In genomic region chr5:78795757-78796156, GRCh38 we compare ENCODE assay signal across 13 cellular contexts.
A peak's percentile ranks its signal among the peaks of the same experiment; 100 is the strongest.
DNase-seq lines count a peak whose midpoint lies in the region; ATAC-seq, FAIRE-seq and TF ChIP-seq lines count a peak whose summit lies in the region.
"Had no signal": no experiment of that assay in that cellular context is flagged by ENCODE, and none has a peak within 500 bp of the region (broad histone marks: within the 10 kb centered on the region; RNA-seq: fewer than 3 reads in every experiment).

No MANE protein-coding gene starts in this region.

- H4K20me1 ChIP-seq in hepatocyte (ENCODE audit: insufficient read depth, poor library complexity, severe bottlenecking) = no peaks in the 10 kb centered on the region

- DNase-seq in A549 (ENCODE audit: low read depth in 1 of 2, low spot score in 1 of 2) (peak; percentile 62 to 66), SW480 (ENCODE audit: low spot score) (peak; percentile 89), hepatocyte (ENCODE audit: low spot score) (peak; percentile 25), SIG-M5 (lab: John Stamatoyannopoulos, UW) (no peak), nephron progenitor cell (no peak), hippocampal formation (lab: John Stamatoyannopoulos, UW) (no peak)
- DNase-seq in natural killer cell treated with Interleukin-12 subunit alpha and Interleukin-12 subunit beta and Interleukin-15 and Interleukin-18, amount 100 ng/mL, for 72 hours (ENCODE audit: low spot score) = no peak
- DNase-seq: amniotic stem cell; effector CD8-positive, alpha-beta T cell; mesendoderm; NCI-H1436 treated with DMSO at 0.1 percent for 48 hours had no signal

- H3K4me1 Mint-ChIP-seq in natural killer cell treated with Interleukin-12 subunit alpha and Interleukin-12 subunit beta and Interleukin-15 and Interleukin-18, amount 100 ng/mL, for 72 hours (ENCODE audit: low read depth in 2 of 2) = no peaks in the 10 kb centered on the region
- H3K4me1 Mint-ChIP-seq in nephron progenitor cell = peaks cover 26% of the 10 kb centered on the region

- FAIRE-seq in A549 (lab: Jason Lieb, UNC) = peak; percentile 87
- FAIRE-seq: GM18507 had no signal

- TF ChIP-seq CTCF in A549 (IDR thresholded peaks at IDR 0.05) = no peak
- TF ChIP-seq CTCF in hepatocyte (IDR thresholded peaks at IDR 0.05; ENCODE audit: poor library complexity) = no peak
- TF ChIP-seq CTCF in nephron progenitor cell (IDR thresholded peaks at IDR 0.05) = no peak

- H3K4me2 ChIP-seq in A549 (peak overlapping the region; percentile 65), hepatocyte (no peak overlapping the region)

- POLR2A ChIA-PET in A549 (lab: Yijun Ruan, JAX) = interaction anchor here (1.0 kb wide), 1 partner anchor 80 kb away, joined by 3 read pairs; no protein-coding TSS in a partner anchor

- no peaks in the 10 kb centered on the region for H3K9me2 ChIP-seq in hepatocyte (replicated peaks; ENCODE audit: insufficient read depth)

- H3K4me1 ChIP-seq in A549 (peaks cover 42% of the 10 kb centered on the region), hepatocyte (ENCODE audit: insufficient read depth) (peaks cover 18% of the 10 kb centered on the region)

- WGBS in A549 (ENCODE audit: missing lambda C conversion rate) = 9% methylated on average over 2 of the region's 2 CpGs
- WGBS in hepatocyte (ENCODE audit: low lambda C conversion rate, missing lambda C conversion rate) = 33% methylated on average over 2 of the region's 2 CpGs

- peaks cover 4% of the 10 kb centered on the region for H3K36me3 Mint-ChIP-seq in natural killer cell treated with Interleukin-12 subunit alpha and Interleukin-12 subunit beta and Interleukin-15 and Interleukin-18, amount 100 ng/mL, for 72 hours
- H3K36me3 Mint-ChIP-seq in nephron progenitor cell (ENCODE audit: low read depth) = peaks cover 17% of the 10 kb centered on the region

- no peaks in the 10 kb centered on the region for H3K27me3 Mint-ChIP-seq in natural killer cell treated with Interleukin-12 subunit alpha and Interleukin-12 subunit beta and Interleukin-15 and Interleukin-18, amount 100 ng/mL, for 72 hours
- peaks cover 3% of the 10 kb centered on the region for H3K27me3 Mint-ChIP-seq in nephron progenitor cell (ENCODE audit: low read depth, poor library complexity)

- TF ChIP-seq POLR2A in A549 (IDR thresholded peaks at IDR 0.05; ENCODE audit: low read length) = no peak

- H3K27ac ChIP-seq in A549 (peak overlapping the region; percentile 65 to 86), hepatocyte (peak overlapping the region; percentile 55)

- no peak overlapping the region for H3K4me3 Mint-ChIP-seq in natural killer cell treated with Interleukin-12 subunit alpha and Interleukin-12 subunit beta and Interleukin-15 and Interleukin-18, amount 100 ng/mL, for 72 hours
- H3K4me3 Mint-ChIP-seq in nephron progenitor cell = no peak overlapping the region

- H3K79me2 ChIP-seq in hepatocyte = no peaks in the 10 kb centered on the region

- no peak overlapping the region for H3K4me3 ChIP-seq in A549
- H3K4me3 ChIP-seq in hepatocyte = no peak overlapping the region

- H2AFZ ChIP-seq in hepatocyte = no peak overlapping the region

- H3K9me3 ChIP-seq in A549 (no peaks in the 10 kb centered on the region), hepatocyte (ENCODE audit: low read depth) (no peaks in the 10 kb centered on the region)

- no peaks in the 10 kb centered on the region for H3K27me3 ChIP-seq in hepatocyte

- ATAC-seq in A549 = peak; percentile 78 to 89
- peak; percentile 70 for ATAC-seq in GM18907 (IDR thresholded peaks at IDR 0.05; ENCODE audit: unreplicated experiment)
- no peak for ATAC-seq in natural killer cell treated with Interleukin-12 subunit alpha and Interleukin-12 subunit beta and Interleukin-15 and Interleukin-18, amount 100 ng/mL, for 72 hours

- H3K27ac Mint-ChIP-seq in natural killer cell treated with Interleukin-12 subunit alpha and Interleukin-12 subunit beta and Interleukin-15 and Interleukin-18, amount 100 ng/mL, for 72 hours = no peak overlapping the region
- H3K27ac Mint-ChIP-seq in nephron progenitor cell = no peak overlapping the region

- TF ChIP-seq EP300 in A549 (IDR thresholded peaks at IDR 0.05) = peak in 1 of 2 experiments; percentile 38; a peak in 1 of 5 replicates

- H3K36me3 ChIP-seq in hepatocyte (replicated peaks; ENCODE audit: insufficient read depth, low read depth) = no peaks in the 10 kb centered on the region

- H3K9me3 Mint-ChIP-seq in natural killer cell treated with Interleukin-12 subunit alpha and Interleukin-12 subunit beta and Interleukin-15 and Interleukin-18, amount 100 ng/mL, for 72 hours = no peaks in the 10 kb centered on the region
- peaks cover 7% of the 10 kb centered on the region for H3K9me3 Mint-ChIP-seq in nephron progenitor cell

- no peak for TF ChIP-seq RAD21 in A549 (conservative IDR thresholded peaks at IDR 0.05 in 1 of 2, IDR thresholded peaks at IDR 0.05 in 1 of 2)

- CTCF ChIA-PET in A549 (lab: Yijun Ruan, JAX) = interaction anchor here (1.6 to 1.7 kb wide), 2 partner anchors 14 to 258 kb away, joined by 5 read pairs; no protein-coding TSS in a partner anchor

TF ChIP-seq in A549, 52 proteins besides CTCF, POLR2A, EP300 and RAD21:
- TF ChIP-seq ZNF302 (CRISPR knock-in tag; IDR thresholded peaks at IDR 0.05) (no peak), HEYL (CRISPR knock-in tag; IDR thresholded peaks at IDR 0.05) (no peak), MAZ (IDR thresholded peaks at IDR 0.05; ENCODE audit: borderline replicate concordance, low read depth, low read length) (no peak), PHF8 (IDR thresholded peaks at IDR 0.05; ENCODE audit: borderline replicate concordance, low read depth) (no peak), JUNB (IDR thresholded peaks at IDR 0.05) (peak; percentile 58), CHD2 (IDR thresholded peaks at IDR 0.05; ENCODE audit: low read length, partially characterized antibody) (no peak), FOSL2 (IDR thresholded peaks at IDR 0.05) (no peak), FOSL2 (CRISPR knock-in tag; IDR thresholded peaks at IDR 0.05) (peak; percentile 46; the same call in 1 of the 2 replicates), EHF (CRISPR knock-in tag; IDR thresholded peaks at IDR 0.05) (no peak), GATA3 (IDR thresholded peaks at IDR 0.05; ENCODE audit: borderline replicate concordance) (peak; percentile 84), HDAC2 (IDR thresholded peaks at IDR 0.05) (no peak), MAX (IDR thresholded peaks at IDR 0.05) (peak; percentile 30; the same call in 1 of the 2 replicates)
- TF ChIP-seq, protein P1, sequence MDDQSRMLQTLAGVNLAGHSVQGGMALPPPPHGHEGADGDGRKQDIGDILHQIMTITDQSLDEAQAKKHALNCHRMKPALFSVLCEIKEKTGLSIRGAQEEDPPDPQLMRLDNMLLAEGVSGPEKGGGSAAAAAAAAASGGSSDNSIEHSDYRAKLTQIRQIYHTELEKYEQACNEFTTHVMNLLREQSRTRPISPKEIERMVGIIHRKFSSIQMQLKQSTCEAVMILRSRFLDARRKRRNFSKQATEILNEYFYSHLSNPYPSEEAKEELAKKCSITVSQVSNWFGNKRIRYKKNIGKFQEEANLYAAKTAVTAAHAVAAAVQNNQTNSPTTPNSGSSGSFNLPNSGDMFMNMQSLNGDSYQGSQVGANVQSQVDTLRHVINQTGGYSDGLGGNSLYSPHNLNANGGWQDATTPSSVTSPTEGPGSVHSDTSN (IDR thresholded peaks at IDR 0.05) = no peak

Comparison
In these comparisons a context has a peak if more than half of its experiments do, and no peak if none do; other contexts are left out.
1. ATAC-seq: peak in A549 (2 of 2) and GM18907 (single experiment); none in natural killer cell treated with Interleukin-12 subunit alpha and Interleukin-12 subunit beta and Interleukin-15 and Interleukin-18, amount 100 ng/mL, for 72 hours (0 of 2).
2. DNase-seq: peak in A549 (2 of 2), SW480 (single experiment) and hepatocyte (single experiment); none in natural killer cell treated with Interleukin-12 subunit alpha and Interleukin-12 subunit beta and Interleukin-15 and Interleukin-18, amount 100 ng/mL, for 72 hours (single experiment), SIG-M5 (single experiment), nephron progenitor cell (single experiment) and hippocampal formation (0 of 2).